Comparison of ENCODE assay signal across 8 cellular contexts in the genomic region with DNA sequence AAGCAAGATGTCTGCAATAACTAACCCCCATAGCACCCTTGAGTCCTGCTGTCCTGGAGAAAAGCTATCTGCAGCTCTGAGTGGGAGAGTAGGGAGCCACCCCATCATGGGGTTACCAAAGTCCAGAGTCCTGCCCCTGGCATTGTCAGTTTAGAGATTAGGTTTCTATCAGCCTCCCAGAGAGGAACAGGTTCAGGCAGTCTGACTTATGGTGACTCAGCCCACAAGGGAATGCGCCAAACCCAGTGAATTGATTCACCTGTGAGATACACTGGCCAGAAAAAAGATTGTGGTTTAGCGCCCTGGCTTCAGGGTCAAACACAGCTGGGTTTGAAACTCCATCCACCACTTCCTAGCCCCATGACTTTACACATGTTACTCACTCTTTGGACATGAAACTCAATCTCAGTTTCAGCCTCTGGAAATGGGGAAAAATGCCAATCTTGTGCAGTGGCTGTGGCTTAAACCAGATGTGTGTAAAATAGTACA.
DNase-seq lines count a peak whose midpoint lies in the region; ATAC-seq and TF ChIP-seq lines count a peak whose summit lies in the region.

No MANE protein-coding gene starts in this region.

- H3K4me1 Mint-ChIP-seq in naive thymus-derived CD4-positive, alpha-beta T cell, result peaks cover 0 to 15% (median 7%) of the 10 kb centered on the region in 7 donors

- H3K36me3 Mint-ChIP-seq in naive thymus-derived CD4-positive, alpha-beta T cell, result no peaks in the 10 kb centered on the region

- no peak overlapping the region for H3K4me3 ChIP-seq in naive thymus-derived CD4-positive, alpha-beta T cell (ENCODE audit: low read length)

- peak; percentile 84 for ATAC-seq in HG03060 (IDR thresholded peaks at IDR 0.05; ENCODE audit: low read depth, unreplicated experiment)
- ATAC-seq in SK-N-SH treated with all-trans-retinoic acid at 6 μM for 48 hours, result peak; percentile 44; the same call in 2 of the 3 replicates
- ATAC-seq in naive thymus-derived CD4-positive, alpha-beta T cell, result no peak

- H3K4me1 ChIP-seq in naive thymus-derived CD4-positive, alpha-beta T cell (ENCODE audit: control insufficient read depth in 2 of 2, insufficient read depth in 2 of 2, low read length in 2 of 2), result no peaks in the 10 kb centered on the region

- intact Hi-C loops in naive thymus-derived CD4-positive, alpha-beta T cell (cut with micrococcal nuclease), result no loop called here

- H3K9me3 Mint-ChIP-seq in naive thymus-derived CD4-positive, alpha-beta T cell, result no peaks in the 10 kb centered on the region

- no peaks in the 10 kb centered on the region for H3K36me3 ChIP-seq in naive thymus-derived CD4-positive, alpha-beta T cell (ENCODE audit: control insufficient read depth in 2 of 3, insufficient read depth in 3 of 3, low read length in 3 of 3)

- no peak overlapping the region for H3K27ac ChIP-seq in naive thymus-derived CD4-positive, alpha-beta T cell (ENCODE audit: low read depth, low read length)

- CTCF ChIA-PET in naive thymus-derived CD4-positive, alpha-beta T cell (lab: Charles Lee), result no interaction called here

- no peaks in the 10 kb centered on the region for H3K9me3 ChIP-seq in naive thymus-derived CD4-positive, alpha-beta T cell (ENCODE audit: control insufficient read depth in 2 of 3, low read length in 3 of 3)

- no peak overlapping the region for H3K4me3 Mint-ChIP-seq in naive thymus-derived CD4-positive, alpha-beta T cell

- POLR2A ChIA-PET in naive thymus-derived CD4-positive, alpha-beta T cell (lab: Charles Lee), result no interaction called here

- DNase-seq in activated T-cell treated with anti-CD3 and anti-CD28 coated beads for 48 hours (ENCODE audit: low read depth) (peak; percentile 8), islet precursor cell (peak; percentile 97), NCI-H1092 treated with DMSO at 0.1 percent for 48 hours (lab: John Stamatoyannopoulos, UW) (no peak), NCI-H82 (lab: John Stamatoyannopoulos, UW) (no peak)
- no peak for DNase-seq in activated T-cell treated with anti-CD3 and anti-CD28 coated beads, Interleukin-2, amount 50 U/mL, for 1 hour
- no peak for DNase-seq in naive thymus-derived CD4-positive, alpha-beta T cell

- no peaks in the 10 kb centered on the region for H3K27me3 ChIP-seq in naive thymus-derived CD4-positive, alpha-beta T cell (ENCODE audit: control insufficient read depth in 2 of 2, insufficient read depth in 2 of 2, low read length in 2 of 2)

- peaks cover 21 to 34% (median 24%) of the 10 kb centered on the region in 5 donors for H3K27me3 Mint-ChIP-seq in naive thymus-derived CD4-positive, alpha-beta T cell

- H3K27ac Mint-ChIP-seq in naive thymus-derived CD4-positive, alpha-beta T cell, result no peak overlapping the region

TF ChIP-seq in SK-N-SH treated with all-trans-retinoic acid at 6 μM for 48 hours, 23 proteins besides CTCF, POLR2A, EP300 and RAD21 (continues in another document):
- TF ChIP-seq ZNF70 (CRISPR knock-in tag; IDR thresholded peaks at IDR 0.05) (no peak), ZC3H10 (CRISPR knock-in tag; IDR thresholded peaks at IDR 0.05) (no peak), TOX (CRISPR knock-in tag; IDR thresholded peaks at IDR 0.05; ENCODE audit: borderline replicate concordance) (no peak), ZNF565 (CRISPR knock-in tag; conservative IDR thresholded peaks at IDR 0.05; ENCODE audit: low read depth) (no peak), ESRRG (CRISPR knock-in tag; IDR thresholded peaks at IDR 0.05) (no peak), GLIS3 (CRISPR knock-in tag; IDR thresholded peaks at IDR 0.05) (no peak), BACH2 (CRISPR knock-in tag; IDR thresholded peaks at IDR 0.05; ENCODE audit: borderline replicate concordance) (no peak), TCF4 (CRISPR knock-in tag; IDR thresholded peaks at IDR 0.05; ENCODE audit: borderline replicate concordance) (no peak), ZFP3 (CRISPR knock-in tag; IDR thresholded peaks at IDR 0.05) (no peak), RARB (CRISPR knock-in tag; IDR thresholded peaks at IDR 0.05) (no peak), ZFP30 (CRISPR knock-in tag; IDR thresholded peaks at IDR 0.05) (no peak), PPARA (CRISPR knock-in tag; IDR thresholded peaks at IDR 0.05; ENCODE audit: borderline replicate concordance) (no peak), ARNTL (CRISPR knock-in tag; IDR thresholded peaks at IDR 0.05; ENCODE audit: borderline replicate concordance, low read depth) (no peak), OSR1 (CRISPR knock-in tag; IDR thresholded peaks at IDR 0.05) (no peak)
- TF ChIP-seq, protein P1, sequence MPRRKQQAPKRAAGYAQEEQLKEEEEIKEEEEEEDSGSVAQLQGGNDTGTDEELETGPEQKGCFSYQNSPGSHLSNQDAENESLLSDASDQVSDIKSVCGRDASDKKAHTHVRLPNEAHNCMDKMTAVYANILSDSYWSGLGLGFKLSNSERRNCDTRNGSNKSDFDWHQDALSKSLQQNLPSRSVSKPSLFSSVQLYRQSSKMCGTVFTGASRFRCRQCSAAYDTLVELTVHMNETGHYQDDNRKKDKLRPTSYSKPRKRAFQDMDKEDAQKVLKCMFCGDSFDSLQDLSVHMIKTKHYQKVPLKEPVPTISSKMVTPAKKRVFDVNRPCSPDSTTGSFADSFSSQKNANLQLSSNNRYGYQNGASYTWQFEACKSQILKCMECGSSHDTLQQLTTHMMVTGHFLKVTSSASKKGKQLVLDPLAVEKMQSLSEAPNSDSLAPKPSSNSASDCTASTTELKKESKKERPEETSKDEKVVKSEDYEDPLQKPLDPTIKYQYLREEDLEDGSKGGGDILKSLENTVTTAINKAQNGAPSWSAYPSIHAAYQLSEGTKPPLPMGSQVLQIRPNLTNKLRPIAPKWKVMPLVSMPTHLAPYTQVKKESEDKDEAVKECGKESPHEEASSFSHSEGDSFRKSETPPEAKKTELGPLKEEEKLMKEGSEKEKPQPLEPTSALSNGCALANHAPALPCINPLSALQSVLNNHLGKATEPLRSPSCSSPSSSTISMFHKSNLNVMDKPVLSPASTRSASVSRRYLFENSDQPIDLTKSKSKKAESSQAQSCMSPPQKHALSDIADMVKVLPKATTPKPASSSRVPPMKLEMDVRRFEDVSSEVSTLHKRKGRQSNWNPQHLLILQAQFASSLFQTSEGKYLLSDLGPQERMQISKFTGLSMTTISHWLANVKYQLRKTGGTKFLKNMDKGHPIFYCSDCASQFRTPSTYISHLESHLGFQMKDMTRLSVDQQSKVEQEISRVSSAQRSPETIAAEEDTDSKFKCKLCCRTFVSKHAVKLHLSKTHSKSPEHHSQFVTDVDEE (CRISPR knock-in tag; IDR thresholded peaks at IDR 0.05), result no peak
- TF ChIP-seq, protein P2, sequence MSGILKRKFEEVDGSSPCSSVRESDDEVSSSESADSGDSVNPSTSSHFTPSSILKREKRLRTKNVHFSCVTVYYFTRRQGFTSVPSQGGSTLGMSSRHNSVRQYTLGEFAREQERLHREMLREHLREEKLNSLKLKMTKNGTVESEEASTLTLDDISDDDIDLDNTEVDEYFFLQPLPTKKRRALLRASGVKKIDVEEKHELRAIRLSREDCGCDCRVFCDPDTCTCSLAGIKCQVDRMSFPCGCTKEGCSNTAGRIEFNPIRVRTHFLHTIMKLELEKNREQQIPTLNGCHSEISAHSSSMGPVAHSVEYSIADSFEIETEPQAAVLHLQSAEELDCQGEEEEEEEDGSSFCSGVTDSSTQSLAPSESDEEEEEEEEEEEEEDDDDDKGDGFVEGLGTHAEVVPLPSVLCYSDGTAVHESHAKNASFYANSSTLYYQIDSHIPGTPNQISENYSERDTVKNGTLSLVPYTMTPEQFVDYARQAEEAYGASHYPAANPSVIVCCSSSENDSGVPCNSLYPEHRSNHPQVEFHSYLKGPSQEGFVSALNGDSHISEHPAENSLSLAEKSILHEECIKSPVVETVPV (CRISPR knock-in tag; IDR thresholded peaks at IDR 0.05), result no peak
- TF ChIP-seq, protein P3, sequence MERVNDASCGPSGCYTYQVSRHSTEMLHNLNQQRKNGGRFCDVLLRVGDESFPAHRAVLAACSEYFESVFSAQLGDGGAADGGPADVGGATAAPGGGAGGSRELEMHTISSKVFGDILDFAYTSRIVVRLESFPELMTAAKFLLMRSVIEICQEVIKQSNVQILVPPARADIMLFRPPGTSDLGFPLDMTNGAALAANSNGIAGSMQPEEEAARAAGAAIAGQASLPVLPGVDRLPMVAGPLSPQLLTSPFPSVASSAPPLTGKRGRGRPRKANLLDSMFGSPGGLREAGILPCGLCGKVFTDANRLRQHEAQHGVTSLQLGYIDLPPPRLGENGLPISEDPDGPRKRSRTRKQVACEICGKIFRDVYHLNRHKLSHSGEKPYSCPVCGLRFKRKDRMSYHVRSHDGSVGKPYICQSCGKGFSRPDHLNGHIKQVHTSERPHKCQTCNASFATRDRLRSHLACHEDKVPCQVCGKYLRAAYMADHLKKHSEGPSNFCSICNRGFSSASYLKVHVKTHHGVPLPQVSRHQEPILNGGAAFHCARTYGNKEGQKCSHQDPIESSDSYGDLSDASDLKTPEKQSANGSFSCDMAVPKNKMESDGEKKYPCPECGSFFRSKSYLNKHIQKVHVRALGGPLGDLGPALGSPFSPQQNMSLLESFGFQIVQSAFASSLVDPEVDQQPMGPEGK (CRISPR knock-in tag; IDR thresholded peaks at IDR 0.05; ENCODE audit: borderline replicate concordance), result no peak
- TF ChIP-seq, protein P4, sequence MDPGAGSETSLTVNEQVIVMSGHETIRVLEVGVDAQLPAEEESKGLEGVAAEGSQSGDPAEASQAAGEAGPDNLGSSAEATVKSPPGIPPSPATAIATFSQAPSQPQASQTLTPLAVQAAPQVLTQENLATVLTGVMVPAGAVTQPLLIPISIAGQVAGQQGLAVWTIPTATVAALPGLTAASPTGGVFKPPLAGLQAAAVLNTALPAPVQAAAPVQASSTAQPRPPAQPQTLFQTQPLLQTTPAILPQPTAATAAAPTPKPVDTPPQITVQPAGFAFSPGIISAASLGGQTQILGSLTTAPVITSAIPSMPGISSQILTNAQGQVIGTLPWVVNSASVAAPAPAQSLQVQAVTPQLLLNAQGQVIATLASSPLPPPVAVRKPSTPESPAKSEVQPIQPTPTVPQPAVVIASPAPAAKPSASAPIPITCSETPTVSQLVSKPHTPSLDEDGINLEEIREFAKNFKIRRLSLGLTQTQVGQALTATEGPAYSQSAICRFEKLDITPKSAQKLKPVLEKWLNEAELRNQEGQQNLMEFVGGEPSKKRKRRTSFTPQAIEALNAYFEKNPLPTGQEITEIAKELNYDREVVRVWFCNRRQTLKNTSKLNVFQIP (CRISPR knock-in tag; IDR thresholded peaks at IDR 0.05; ENCODE audit: borderline replicate concordance, low read depth), result no peak

Comparison
In these comparisons a context has a peak if more than half of its experiments do, and no peak if none do; other contexts are left out.
1. DNase-seq: peak in activated T-cell treated with anti-CD3 and anti-CD28 coated beads for 48 hours (single experiment) and islet precursor cell (single experiment); none in activated T-cell treated with anti-CD3 and anti-CD28 coated beads, Interleukin-2, amount 50 U/mL, for 1 hour (single experiment), NCI-H1092 treated with DMSO at 0.1 percent for 48 hours (single experiment), NCI-H82 (single experiment) and naive thymus-derived CD4-positive, alpha-beta T cell (0 of 9).